ENCODE assay signal across 8 cellular contexts in genomic region chr14:75278422-75279152, GRCh38. TPM values are rescaled to one million over a fixed set of nuclear protein-coding genes. Genes with fewer than 3 reads are reported as not detected.
DNase-seq lines count a peak whose midpoint lies in the region; ATAC-seq lines count a peak whose summit lies in the region.

Gene FOS (plus strand): TSS chr14:75278828. CDS start chr14:75278983, 155 bp downstream.

- DNase-seq in C1 segment of cervical spinal cord (lab: John Stamatoyannopoulos, UW) (peak; percentile 85 to 100 (median 96)), NCI-H69 (lab: John Stamatoyannopoulos, UW) (peak; percentile 97), dedifferentiated amniotic fluid mesenchymal stem cell (ENCODE audit: extremely low spot score) (peak; percentile 91), left lobe of liver (ENCODE audit: low spot score) (peak; percentile 93)
- DNase-seq in activated CD4-positive, alpha-beta T cell treated with anti-CD3 and anti-CD28 coated beads, Interleukin-2, amount 10 ng/mL, durations not matched to agents 7 days and 5 days: peak; percentile 93
- peak; percentile 83 to 89 for DNase-seq in stimulated activated CD4-positive, alpha-beta T cell treated with anti-CD3 and anti-CD28 coated beads, Interleukin-2, amount 100 ng/mL, for 24 hours

- peak within 1 kb of the TSS; percentile 96 for H3K27ac Mint-ChIP-seq in activated CD4-positive, alpha-beta T cell treated with anti-CD3 and anti-CD28 coated beads, Interleukin-2, amount 10 ng/mL, durations not matched to agents 7 days and 5 days

- CTCF ChIA-PET in activated CD4-positive, alpha-beta T cell treated with anti-CD3 and anti-CD28 coated beads, Interleukin-2, amount 10 ng/mL, durations not matched to agents 7 days and 5 days (lab: Charles Lee): interaction anchor here (1.0 kb wide), 1 partner anchor 11 kb away, joined by 3 read pairs; no protein-coding TSS in a partner anchor

- peak; percentile 73 for ATAC-seq in GM19372 (IDR thresholded peaks at IDR 0.05; ENCODE audit: low read depth, unreplicated experiment)
- peak; percentile 57 for ATAC-seq in HG03520 (IDR thresholded peaks at IDR 0.05; ENCODE audit: unreplicated experiment)
- peak; percentile 74 for ATAC-seq in left lobe of liver

- H3K27me3 Mint-ChIP-seq in activated CD4-positive, alpha-beta T cell treated with anti-CD3 and anti-CD28 coated beads, Interleukin-2, amount 10 ng/mL, durations not matched to agents 7 days and 5 days: peaks cover 76% of the 10 kb centered on the region

- H3K4me3 Mint-ChIP-seq in activated CD4-positive, alpha-beta T cell treated with anti-CD3 and anti-CD28 coated beads, Interleukin-2, amount 10 ng/mL, durations not matched to agents 7 days and 5 days: peak within 1 kb of the TSS; percentile 77

- POLR2A ChIA-PET in activated CD4-positive, alpha-beta T cell treated with anti-CD3 and anti-CD28 coated beads, Interleukin-2, amount 10 ng/mL, durations not matched to agents 7 days and 5 days (lab: Charles Lee): no interaction called here

- peaks cover 2% of the 10 kb centered on the region for H3K36me3 Mint-ChIP-seq in activated CD4-positive, alpha-beta T cell treated with anti-CD3 and anti-CD28 coated beads, Interleukin-2, amount 10 ng/mL, durations not matched to agents 7 days and 5 days (ENCODE audit: low read depth)

- no peaks in the 10 kb centered on the region for H3K9me3 Mint-ChIP-seq in activated CD4-positive, alpha-beta T cell treated with anti-CD3 and anti-CD28 coated beads, Interleukin-2, amount 10 ng/mL, durations not matched to agents 7 days and 5 days

- H3K4me1 Mint-ChIP-seq in activated CD4-positive, alpha-beta T cell treated with anti-CD3 and anti-CD28 coated beads, Interleukin-2, amount 10 ng/mL, durations not matched to agents 7 days and 5 days: peaks cover 44% of the 10 kb centered on the region

RNA-seq across cellular contexts. Expression of gene FOS, which starts in this region (rescaled TPM):
- 10 to 100 TPM; 28.0 to 35.7 TPM for total RNA-seq in activated CD4-positive, alpha-beta T cell treated with anti-CD3 and anti-CD28 coated beads, Interleukin-2, amount 10 ng/mL, durations not matched to agents 7 days and 5 days
- total RNA-seq in left lobe of liver: 13.1 TPM

Comparison
In these comparisons a context has a peak if more than half of its experiments do, and no peak if none do; other contexts are left out.
1. Peak in every context shown above with its lines: DNase-seq and ATAC-seq.